In the genomic region with DNA sequence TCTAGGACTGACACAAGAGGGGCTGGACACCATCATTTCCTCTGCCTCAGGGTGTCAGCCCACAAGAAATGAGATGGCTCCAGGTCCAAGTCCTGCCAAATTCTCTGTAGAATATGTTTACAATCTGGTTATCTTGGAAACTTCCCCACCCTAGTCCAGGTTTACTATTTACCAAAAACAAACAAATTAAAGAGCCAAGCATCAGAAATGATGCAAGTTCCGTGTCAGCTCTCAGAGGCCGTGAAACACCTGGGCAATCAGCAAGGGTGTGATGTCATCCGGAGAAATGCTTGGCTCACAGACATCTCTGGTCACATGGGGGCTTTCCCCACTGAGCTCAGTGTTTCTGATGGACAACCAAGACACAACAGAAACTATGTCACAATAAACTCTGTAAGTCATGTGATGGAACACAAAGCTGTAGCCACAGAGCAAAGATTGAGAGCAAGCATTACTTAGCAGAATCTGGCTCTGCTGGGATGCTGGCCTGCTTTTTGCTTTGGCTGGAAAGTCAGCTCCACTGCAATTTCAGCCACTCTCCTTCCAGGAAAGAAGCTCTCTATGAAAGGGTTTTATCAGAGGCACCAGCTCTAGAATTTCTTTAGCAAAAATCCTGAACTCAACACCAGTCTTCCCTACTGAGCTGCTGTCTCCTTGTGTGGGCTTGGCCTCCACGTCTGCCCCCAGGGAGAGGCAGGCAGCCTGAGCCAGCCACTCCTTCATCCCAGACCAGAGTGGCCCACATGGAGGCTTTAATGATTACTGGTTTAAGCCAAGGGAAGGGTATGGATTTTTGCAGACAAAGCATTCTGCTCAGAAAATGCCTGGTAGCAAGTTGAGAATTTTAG, we compare ENCODE assay signal across 8 cellular contexts. TPM values are rescaled to one million over a fixed set of nuclear protein-coding genes. Genes with fewer than 3 reads are reported as not detected.
A peak's percentile ranks its signal among the peaks of the same experiment; 100 is the strongest.
DNase-seq lines count a peak whose midpoint lies in the region; ATAC-seq, FAIRE-seq and TF ChIP-seq lines count a peak whose summit lies in the region.

No MANE protein-coding gene starts in this region.

- no peak overlapping the region for H3K4me2 ChIP-seq in OCI-LY7 (ENCODE audit: low read length)

- CTCF ChIA-PET in OCI-LY7 (lab: Charles Lee; ENCODE audit: unreplicated experiment) = interaction anchor here (0.8 kb wide), 1 partner anchor 75 kb away, joined by 3 read pairs; no protein-coding TSS in a partner anchor

- H3K36me3 ChIP-seq in OCI-LY7 (ENCODE audit: insufficient read depth, low read length) = no peaks in the 10 kb centered on the region

- peak; percentile 77 for ATAC-seq in HG02852 (IDR thresholded peaks at IDR 0.05; ENCODE audit: unreplicated experiment)
- ATAC-seq in natural killer cell = peak; percentile 68 to 81 (median 78)

- no peak overlapping the region for H3K4me3 Mint-ChIP-seq in natural killer cell

- H3K4me1 ChIP-seq in OCI-LY7 (ENCODE audit: insufficient read depth, low read length, poor library complexity, severe bottlenecking) = no peaks in the 10 kb centered on the region

- H3K9me3 Mint-ChIP-seq in natural killer cell = no peaks in the 10 kb centered on the region

- H3K27me3 Mint-ChIP-seq in natural killer cell (ENCODE audit: low read depth in 2 of 2) = peaks cover 13 to 20% of the 10 kb centered on the region in 2 donors

- H3K36me3 Mint-ChIP-seq in natural killer cell = no peaks in the 10 kb centered on the region

- no peaks in the 10 kb centered on the region for H3K79me2 ChIP-seq in OCI-LY7 (ENCODE audit: insufficient read depth, low read depth, low read length)

- no peak for TF ChIP-seq POLR2A in GM12891 (IDR thresholded peaks at IDR 0.05; ENCODE audit: low read depth, low read length)

- H2AFZ ChIP-seq in OCI-LY7 (ENCODE audit: low read length) = no peak overlapping the region

- FAIRE-seq in GM12891 (lab: Jason Lieb, UNC) (peak; percentile 52), GM19239 (lab: Jason Lieb, UNC) (no peak)

- DNase-seq in ACHN (peak; percentile 66), GM12891 (ENCODE audit: insufficient read length, low spot score) (no peak), OCI-LY7 (ENCODE audit: low spot score) (peak; percentile 12), dermis blood vessel endothelial cell (peak; percentile 37), natural killer cell (no peak), SW 1271 (lab: John Stamatoyannopoulos, UW) (no peak), GM19239 (ENCODE audit: insufficient read length, low spot score) (no peak)

- POLR2A ChIA-PET in OCI-LY7 (lab: Charles Lee) = interaction anchor here (0.6 to 1.4 kb wide), 2 partner anchors 23 to 159 kb away, joined by 3 read pairs; no protein-coding TSS in a partner anchor

- peaks cover 4 to 9% of the 10 kb centered on the region in 2 donors for H3K4me1 Mint-ChIP-seq in natural killer cell

- H3K9me2 ChIP-seq in OCI-LY7 (ENCODE audit: insufficient read depth, low read length) = no peaks in the 10 kb centered on the region

- H3K27ac Mint-ChIP-seq in natural killer cell = peak overlapping the region in 1 of 2 donors; percentile 62

- no TSS peak for BruUV-seq in OCI-LY7 (replicated peaks; lab: Mats Ljungman, UMichigan)

- no peaks in the 10 kb centered on the region for H4K20me1 ChIP-seq in OCI-LY7 (ENCODE audit: insufficient read depth, low read length)

- in situ Hi-C loops in ACHN (cut with HindIII; ENCODE audit: low pct_ligation_motif_present, low pct_unique_long_range_greater_than_20kb, low sequenced_read_pairs) = loop anchor here (25.0 kb wide), 1 partner anchor 99 kb away; no protein-coding TSS in a partner anchor

- TF ChIP-seq CTCF in OCI-LY7 (conservative IDR thresholded peaks at IDR 0.05; ENCODE audit: low read length) (no peak), natural killer cell (IDR thresholded peaks at IDR 0.05) (no peak)

- H3K27ac ChIP-seq in OCI-LY7 (ENCODE audit: low read depth, low read length, poor library complexity, severe bottlenecking) = no peak overlapping the region

- no peak overlapping the region for H3K4me3 ChIP-seq in OCI-LY7 (ENCODE audit: low read depth, low read length, poor library complexity, severe bottlenecking)

- intact Hi-C loops in OCI-LY7 (cut with micrococcal nuclease; ENCODE audit: unreplicated experiment) (no loop called here), natural killer cell (cut with micrococcal nuclease) (no loop called here)

- H3K9me3 ChIP-seq in OCI-LY7 (ENCODE audit: low read length) = no peaks in the 10 kb centered on the region

TF ChIP-seq in GM12891, 5 proteins besides CTCF, POLR2A, EP300 and RAD21:
- TF ChIP-seq TAF1 (IDR thresholded peaks at IDR 0.05; ENCODE audit: low read depth, low read length) (no peak), SPI1 (IDR thresholded peaks at IDR 0.05; ENCODE audit: low read depth, low read length) (no peak; the same call in 1 of the 2 replicates), PAX5 (IDR thresholded peaks at IDR 0.05; ENCODE audit: insufficient read depth, low read length, severe bottlenecking) (no peak), POLR2AphosphoS5 (IDR thresholded peaks at IDR 0.05; ENCODE audit: low read depth, low read length) (no peak), POU2F2 (IDR thresholded peaks at IDR 0.05; ENCODE audit: low read depth, low read length) (no peak)

RNA-seq across cellular contexts. Expression of a gene that starts 55.9 kb away (rescaled TPM):
- polyA plus RNA-seq in GM12891 (2012; ENCODE audit: low read depth, missing spikeins) = 46.5 TPM
- total RNA-seq in OCI-LY7 (2014; rRNA removed; shearing (Covaris generic)) = 12.9 and 15.5 TPM in 2 replicates
- total RNA-seq in OCI-LY7 (2022) (12.7 and 15.0 TPM in 2 replicates), dermis blood vessel endothelial cell (11.6 and 15.7 TPM in 2 replicates), natural killer cell (10 to 100 TPM in 2 of 3 donors, 1 to 10 TPM in 1; 7.2 to 14.0 (median 12.2) TPM)

Comparison
In these comparisons a context has a peak if more than half of its experiments do, and no peak if none do; other contexts are left out.
1. DNase-seq: peak in ACHN (single experiment), OCI-LY7 (single experiment) and dermis blood vessel endothelial cell (single experiment); none in GM12891 (single experiment), natural killer cell (single experiment), SW 1271 (0 of 2) and GM19239 (single experiment).